1 cellular context compared by ENCODE assay signal in genomic region chr13:114222461-114222968, GRCh38.
TF ChIP-seq lines count a peak whose summit lies in the region.

No MANE protein-coding gene starts in this region.

TF ChIP-seq in K562, 482 proteins besides CTCF, POLR2A, EP300 and RAD21 (continued from another document and continues in another):
- TF ChIP-seq MNT (conservative IDR thresholded peaks at IDR 0.05) (peak; percentile 28 to 57; a peak in 3 of 4 replicates), SP1 (CRISPR knock-in tag; IDR thresholded peaks at IDR 0.05) (no peak), SNRNP70 (optimal IDR thresholded peaks at IDR 0.05; ENCODE audit: low read depth, low read length) (no peak), RBM39 (optimal IDR thresholded peaks at IDR 0.05; ENCODE audit: low read depth, low read length) (no peak), SMARCE1 (IDR thresholded peaks at IDR 0.05) (peak; percentile 86), TSC22D4 (tag; IDR thresholded peaks at IDR 0.05) (no peak), NCOR1 (IDR thresholded peaks at IDR 0.05) (peak; percentile 82), XRCC3 (IDR thresholded peaks at IDR 0.05) (no peak), EHMT2 (IDR thresholded peaks at IDR 0.05) (no peak), ZNF766 (CRISPR knock-in tag; conservative IDR thresholded peaks at IDR 0.05) (0 out of 2 replicates have a peak, but pooled peaks have one; percentile 59), GABPB2 (CRISPR knock-in tag; conservative IDR thresholded peaks at IDR 0.05) (no peak), DACH1 (IDR thresholded peaks at IDR 0.05; ENCODE audit: partially characterized antibody) (peak; percentile 71), ZKSCAN3 (CRISPR knock-in tag; IDR thresholded peaks at IDR 0.05) (no peak), HMG20A (CRISPR knock-in tag; conservative IDR thresholded peaks at IDR 0.05) (no peak), ZNF232 (CRISPR knock-in tag; IDR thresholded peaks at IDR 0.05) (no peak), BRCA1 (IDR thresholded peaks at IDR 0.05) (no peak), BRCA1 (CRISPR knock-in tag; IDR thresholded peaks at IDR 0.05) (no peak), ATF7 (IDR thresholded peaks at IDR 0.05) (peak; percentile 34), SLC30A9 (CRISPR knock-in tag; IDR thresholded peaks at IDR 0.05) (no peak), SIRT6 (IDR thresholded peaks at IDR 0.05; ENCODE audit: low read depth, low read length) (no peak), ZSCAN32 (CRISPR knock-in tag; IDR thresholded peaks at IDR 0.05) (no peak), MYC (IDR thresholded peaks at IDR 0.05; ENCODE audit: low read depth, low read length) (peak; percentile 66), MYC (CRISPR knock-in tag; IDR thresholded peaks at IDR 0.05; ENCODE audit: borderline replicate concordance, low read depth) (no peak), PTTG1 (tag; IDR thresholded peaks at IDR 0.05; ENCODE audit: low read depth) (no peak), POU5F1 (IDR thresholded peaks at IDR 0.05; ENCODE audit: borderline replicate concordance, low read depth, low read length, partially characterized antibody) (no peak), ZNF445 (CRISPR knock-in tag; IDR thresholded peaks at IDR 0.05; ENCODE audit: low read depth) (no peak), EZH2 (IDR thresholded peaks at IDR 0.05; ENCODE audit: borderline replicate concordance, low read depth, low read length) (no peak), ZNF778 (CRISPR knock-in tag; IDR thresholded peaks at IDR 0.05) (no peak), ZNF280A (IDR thresholded peaks at IDR 0.05; ENCODE audit: low read depth, partially characterized antibody) (no peak), TAF15 (IDR thresholded peaks at IDR 0.05; ENCODE audit: low read depth, low read length) (no peak), STAT6 (CRISPR knock-in tag; IDR thresholded peaks at IDR 0.05) (no peak), MCM2 (IDR thresholded peaks at IDR 0.05; ENCODE audit: low read depth) (no peak), ZEB2 (IDR thresholded peaks at IDR 0.05) (peak; percentile 59; the same call in 1 of the 2 replicates), ZNF239 (CRISPR knock-in tag; IDR thresholded peaks at IDR 0.05) (no peak), NFE2 (IDR thresholded peaks at IDR 0.05; ENCODE audit: low read depth) (peak; percentile 99), ZBTB5 (IDR thresholded peaks at IDR 0.05) (no peak), WHSC1 (IDR thresholded peaks at IDR 0.05; ENCODE audit: low read length) (no peak), ZNF316 (IDR thresholded peaks at IDR 0.05) (peak; percentile 100), RFX1 (IDR thresholded peaks at IDR 0.05) (no peak), NCOA6 (IDR thresholded peaks at IDR 0.05) (no peak), IRF2 (CRISPR knock-in tag; IDR thresholded peaks at IDR 0.05) (no peak), NFIC (IDR thresholded peaks at IDR 0.05) (peak; percentile 71), ZBED1 (IDR thresholded peaks at IDR 0.05) (no peak), POLR2B (IDR thresholded peaks at IDR 0.05; ENCODE audit: low read depth, partially characterized antibody) (no peak), NR2F6 (CRISPR knock-in tag; IDR thresholded peaks at IDR 0.05) (no peak), RBFOX2 (IDR thresholded peaks at IDR 0.05; ENCODE audit: low read depth, low read length) (peak; percentile 65), KLF1 (tag; IDR thresholded peaks at IDR 0.05) (no peak), SRSF7 (optimal IDR thresholded peaks at IDR 0.05; ENCODE audit: low read depth, low read length) (no peak), CBFA2T2 (conservative IDR thresholded peaks at IDR 0.05) (peak; percentile 87), SFPQ (IDR thresholded peaks at IDR 0.05; ENCODE audit: low read depth, low read length) (no peak), NEUROD1 (IDR thresholded peaks at IDR 0.05; ENCODE audit: borderline replicate concordance, low read depth, low read length, partially characterized antibody) (peak; percentile 32), TFAM (CRISPR knock-in tag; conservative IDR thresholded peaks at IDR 0.05) (no peak), DIDO1 (tag; IDR thresholded peaks at IDR 0.05; ENCODE audit: low read depth) (no peak), TFE3 (CRISPR knock-in tag; IDR thresholded peaks at IDR 0.05) (no peak), PCBP2 (IDR thresholded peaks at IDR 0.05; ENCODE audit: low read depth, low read length, poor library complexity, severe bottlenecking) (no peak), MAFG (tag; conservative IDR thresholded peaks at IDR 0.05) (peak; percentile 97), CXXC5 (CRISPR knock-in tag; IDR thresholded peaks at IDR 0.05) (peak; percentile 60), PHF8 (IDR thresholded peaks at IDR 0.05; ENCODE audit: borderline replicate concordance, low read length) (no peak; the same call in 1 of the 2 replicates), TCF3 (CRISPR knock-in tag; IDR thresholded peaks at IDR 0.05) (peak; percentile 91)
- TF ChIP-seq, protein P1, sequence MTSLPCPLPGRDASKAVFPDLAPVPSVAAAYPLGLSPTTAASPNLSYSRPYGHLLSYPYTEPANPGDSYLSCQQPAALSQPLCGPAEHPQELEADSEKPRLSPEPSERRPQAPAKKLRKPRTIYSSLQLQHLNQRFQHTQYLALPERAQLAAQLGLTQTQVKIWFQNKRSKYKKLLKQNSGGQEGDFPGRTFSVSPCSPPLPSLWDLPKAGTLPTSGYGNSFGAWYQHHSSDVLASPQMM (CRISPR knock-in tag; IDR thresholded peaks at IDR 0.05), result no peak
- TF ChIP-seq, protein P2, sequence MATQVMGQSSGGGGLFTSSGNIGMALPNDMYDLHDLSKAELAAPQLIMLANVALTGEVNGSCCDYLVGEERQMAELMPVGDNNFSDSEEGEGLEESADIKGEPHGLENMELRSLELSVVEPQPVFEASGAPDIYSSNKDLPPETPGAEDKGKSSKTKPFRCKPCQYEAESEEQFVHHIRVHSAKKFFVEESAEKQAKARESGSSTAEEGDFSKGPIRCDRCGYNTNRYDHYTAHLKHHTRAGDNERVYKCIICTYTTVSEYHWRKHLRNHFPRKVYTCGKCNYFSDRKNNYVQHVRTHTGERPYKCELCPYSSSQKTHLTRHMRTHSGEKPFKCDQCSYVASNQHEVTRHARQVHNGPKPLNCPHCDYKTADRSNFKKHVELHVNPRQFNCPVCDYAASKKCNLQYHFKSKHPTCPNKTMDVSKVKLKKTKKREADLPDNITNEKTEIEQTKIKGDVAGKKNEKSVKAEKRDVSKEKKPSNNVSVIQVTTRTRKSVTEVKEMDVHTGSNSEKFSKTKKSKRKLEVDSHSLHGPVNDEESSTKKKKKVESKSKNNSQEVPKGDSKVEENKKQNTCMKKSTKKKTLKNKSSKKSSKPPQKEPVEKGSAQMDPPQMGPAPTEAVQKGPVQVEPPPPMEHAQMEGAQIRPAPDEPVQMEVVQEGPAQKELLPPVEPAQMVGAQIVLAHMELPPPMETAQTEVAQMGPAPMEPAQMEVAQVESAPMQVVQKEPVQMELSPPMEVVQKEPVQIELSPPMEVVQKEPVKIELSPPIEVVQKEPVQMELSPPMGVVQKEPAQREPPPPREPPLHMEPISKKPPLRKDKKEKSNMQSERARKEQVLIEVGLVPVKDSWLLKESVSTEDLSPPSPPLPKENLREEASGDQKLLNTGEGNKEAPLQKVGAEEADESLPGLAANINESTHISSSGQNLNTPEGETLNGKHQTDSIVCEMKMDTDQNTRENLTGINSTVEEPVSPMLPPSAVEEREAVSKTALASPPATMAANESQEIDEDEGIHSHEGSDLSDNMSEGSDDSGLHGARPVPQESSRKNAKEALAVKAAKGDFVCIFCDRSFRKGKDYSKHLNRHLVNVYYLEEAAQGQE (CRISPR knock-in tag; IDR thresholded peaks at IDR 0.05; ENCODE audit: low read depth), result no peak
- TF ChIP-seq, protein P3, sequence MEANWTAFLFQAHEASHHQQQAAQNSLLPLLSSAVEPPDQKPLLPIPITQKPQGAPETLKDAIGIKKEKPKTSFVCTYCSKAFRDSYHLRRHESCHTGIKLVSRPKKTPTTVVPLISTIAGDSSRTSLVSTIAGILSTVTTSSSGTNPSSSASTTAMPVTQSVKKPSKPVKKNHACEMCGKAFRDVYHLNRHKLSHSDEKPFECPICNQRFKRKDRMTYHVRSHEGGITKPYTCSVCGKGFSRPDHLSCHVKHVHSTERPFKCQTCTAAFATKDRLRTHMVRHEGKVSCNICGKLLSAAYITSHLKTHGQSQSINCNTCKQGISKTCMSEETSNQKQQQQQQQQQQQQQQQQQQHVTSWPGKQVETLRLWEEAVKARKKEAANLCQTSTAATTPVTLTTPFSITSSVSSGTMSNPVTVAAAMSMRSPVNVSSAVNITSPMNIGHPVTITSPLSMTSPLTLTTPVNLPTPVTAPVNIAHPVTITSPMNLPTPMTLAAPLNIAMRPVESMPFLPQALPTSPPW (CRISPR knock-in tag; IDR thresholded peaks at IDR 0.05), result no peak; the same call in 1 of the 2 replicates
